ENCODE assay signal across 18 cellular contexts in genomic region chr18:44693030-44693784, GRCh38. TPM values are rescaled to one million over a fixed set of nuclear protein-coding genes. Genes with fewer than 3 reads are reported as not detected.
DNase-seq lines count a peak whose midpoint lies in the region; ATAC-seq, FAIRE-seq and TF ChIP-seq lines count a peak whose summit lies in the region.
"Had no signal": no experiment of that assay in that cellular context is flagged by ENCODE, and none has a peak within 500 bp of the region (broad histone marks: within the 10 kb centered on the region; RNA-seq: fewer than 3 reads in every experiment).

No MANE protein-coding gene starts in this region.

- no peak for FAIRE-seq in bronchial epithelial cell (lab: Jason Lieb, UNC)
- no peak for FAIRE-seq in D721Med (lab: Jason Lieb, UNC)

- peaks cover 66% of the 10 kb centered on the region for H3K4me1 Mint-ChIP-seq in memory B cell
- peaks cover 5% of the 10 kb centered on the region for H3K4me1 Mint-ChIP-seq in activated CD4-positive, alpha-beta memory T cell treated with anti-CD3 and anti-CD28 coated beads, Interleukin-2, amount 10 ng/mL, durations not matched to agents 7 days and 5 days

- DNase-seq in Daoy (ENCODE audit: low read depth), result peak; percentile 46
- DNase-seq in MG63, result peak; percentile 43
- DNase-seq in bronchial epithelial cell (ENCODE audit: low read depth), result peak; percentile 96
- no peak for DNase-seq in memory B cell (ENCODE audit: low spot score in 2 of 2)
- no peak for DNase-seq in activated CD4-positive, alpha-beta memory T cell treated with anti-CD3 and anti-CD28 coated beads, Interleukin-2, amount 10 ng/mL, durations not matched to agents 7 days and 5 days
- DNase-seq in D721Med (ENCODE audit: insufficient read length, low spot score), result no peak
- DNase-seq in HAP-1 (ENCODE audit: low spot score in 2 of 2), result no peak
- DNase-seq in iPS-NIHi11 (ENCODE audit: low spot score), result no peak
- DNase-seq: activated naive CD4-positive, alpha-beta T cell; anterior cingulate cortex; H7; immature natural killer cell; NCI-H1417; NCI-H2227 treated with DMSO at 0.1 percent for 48 hours; SIG-M5; T-helper 17 cell had no signal

- H3K27ac Mint-ChIP-seq in memory B cell, result peak overlapping the region; percentile 54
- H3K27ac Mint-ChIP-seq in activated CD4-positive, alpha-beta memory T cell treated with anti-CD3 and anti-CD28 coated beads, Interleukin-2, amount 10 ng/mL, durations not matched to agents 7 days and 5 days, result no peak overlapping the region
- H3K27ac Mint-ChIP-seq: immature natural killer cell, progenitor cell of endocrine pancreas, T-helper 17 cell had no signal

- H3K36me3 ChIP-seq in MG63 (no peaks in the 10 kb centered on the region), bronchial epithelial cell (ENCODE audit: control insufficient read depth, insufficient read depth, low read length) (no peaks in the 10 kb centered on the region), HAP-1 (replicated peaks) (no peaks in the 10 kb centered on the region)

- TF ChIP-seq CTCF in bronchial epithelial cell (IDR thresholded peaks at IDR 0.05; ENCODE audit: insufficient read depth, low read length, severe bottlenecking) (no peak), D721Med (IDR thresholded peaks at IDR 0.05; ENCODE audit: insufficient read depth, missing control alignments) (no peak)

- H3K27me3 ChIP-seq in MG63, result no peaks in the 10 kb centered on the region
- H3K27me3 ChIP-seq in bronchial epithelial cell (ENCODE audit: control insufficient read depth, insufficient read depth, low read length), result no peaks in the 10 kb centered on the region
- H3K27me3 ChIP-seq in HAP-1 (ENCODE audit: low read depth), result no peaks in the 10 kb centered on the region

- ATAC-seq in memory B cell (ENCODE audit: low read depth), result no peak
- ATAC-seq: T-helper 17 cell had no signal

- H3K9me3 ChIP-seq in MG63 (peaks cover 2% of the 10 kb centered on the region; the same call in 1 of the 2 replicates), HAP-1 (no peaks in the 10 kb centered on the region)

- no peak overlapping the region for H3K4me3 Mint-ChIP-seq in memory B cell
- H3K4me3 Mint-ChIP-seq in activated CD4-positive, alpha-beta memory T cell treated with anti-CD3 and anti-CD28 coated beads, Interleukin-2, amount 10 ng/mL, durations not matched to agents 7 days and 5 days, result no peak overlapping the region
- H3K4me3 Mint-ChIP-seq: immature natural killer cell; natural killer cell treated with Interleukin-12 subunit alpha and Interleukin-12 subunit beta and Interleukin-15 and Interleukin-18, amount 100 ng/mL, for 72 hours; T-helper 17 cell had no signal

- in situ Hi-C loops in HAP-1 (cut with MboI; ENCODE audit: low sequenced_read_pairs), result no loop called here

- CTCF ChIA-PET in activated CD4-positive, alpha-beta memory T cell treated with anti-CD3 and anti-CD28 coated beads, Interleukin-2, amount 10 ng/mL, durations not matched to agents 7 days and 5 days (lab: Charles Lee), result interaction anchor here (0.9 kb wide), 1 partner anchor 14 kb away, joined by 3 read pairs; no protein-coding TSS in a partner anchor

- H3K36me3 Mint-ChIP-seq in memory B cell, result peaks cover 33% of the 10 kb centered on the region
- H3K36me3 Mint-ChIP-seq in activated CD4-positive, alpha-beta memory T cell treated with anti-CD3 and anti-CD28 coated beads, Interleukin-2, amount 10 ng/mL, durations not matched to agents 7 days and 5 days (ENCODE audit: low read depth), result peaks cover 27% of the 10 kb centered on the region

- no peaks in the 10 kb centered on the region for H3K4me1 ChIP-seq in HAP-1

- H3K9me3 Mint-ChIP-seq in memory B cell, result no peaks in the 10 kb centered on the region
- H3K9me3 Mint-ChIP-seq in activated CD4-positive, alpha-beta memory T cell treated with anti-CD3 and anti-CD28 coated beads, Interleukin-2, amount 10 ng/mL, durations not matched to agents 7 days and 5 days, result peaks cover 5% of the 10 kb centered on the region
- H3K9me3 Mint-ChIP-seq: immature natural killer cell; natural killer cell treated with Interleukin-12 subunit alpha and Interleukin-12 subunit beta and Interleukin-15 and Interleukin-18, amount 100 ng/mL, for 72 hours had no signal

- POLR2A ChIA-PET in activated CD4-positive, alpha-beta memory T cell treated with anti-CD3 and anti-CD28 coated beads, Interleukin-2, amount 10 ng/mL, durations not matched to agents 7 days and 5 days (lab: Charles Lee), result interaction anchor here (1.6 kb wide), 1 partner anchor 32 kb away, joined by 4 read pairs; no protein-coding TSS in a partner anchor

- H3K4me3 ChIP-seq in MG63, result no peak overlapping the region
- no peak overlapping the region for H3K4me3 ChIP-seq in bronchial epithelial cell (ENCODE audit: low read depth, low read length)
- no peak overlapping the region for H3K4me3 ChIP-seq in HAP-1

- no peaks in the 10 kb centered on the region for H3K27me3 Mint-ChIP-seq in memory B cell
- H3K27me3 Mint-ChIP-seq in activated CD4-positive, alpha-beta memory T cell treated with anti-CD3 and anti-CD28 coated beads, Interleukin-2, amount 10 ng/mL, durations not matched to agents 7 days and 5 days, result peaks cover 44% of the 10 kb centered on the region
- H3K27me3 Mint-ChIP-seq: natural killer cell treated with Interleukin-12 subunit alpha and Interleukin-12 subunit beta and Interleukin-15 and Interleukin-18, amount 100 ng/mL, for 72 hours; progenitor cell of endocrine pancreas had no signal

RNA-seq across cellular contexts. Expression of gene SETBP1, which starts 12.5 kb away (rescaled TPM):
- 1.0 and 1.6 TPM in 2 replicates for total RNA-seq in Daoy (2014; rRNA removed; shearing (Covaris generic))
- not detected in 2 replicates for total RNA-seq in MG63 (2014; rRNA removed; shearing (Covaris generic); ENCODE audit: low replicate concordance)
- 1.3 and 1.8 TPM in 2 replicates for total RNA-seq in bronchial epithelial cell
- total RNA-seq in activated CD4-positive, alpha-beta memory T cell treated with anti-CD3 and anti-CD28 coated beads, Interleukin-2, amount 10 ng/mL, durations not matched to agents 7 days and 5 days, result 10 to 100 TPM; 15.8 to 18.2 TPM

Comparison
In these comparisons a context has a peak if more than half of its experiments do, and no peak if none do; other contexts are left out.
1. DNase-seq: peak in Daoy (single experiment), MG63 (single experiment) and bronchial epithelial cell (single experiment); none in memory B cell (0 of 2), activated CD4-positive, alpha-beta memory T cell treated with anti-CD3 and anti-CD28 coated beads, Interleukin-2, amount 10 ng/mL, durations not matched to agents 7 days and 5 days (single experiment), D721Med (single experiment), HAP-1 (0 of 2) and iPS-NIHi11 (single experiment).